ENCODE assay signal across 1 cellular context in genomic region chr7:73156510-73157156, GRCh38.
TF ChIP-seq lines count a peak whose summit lies in the region.

No MANE protein-coding gene starts in this region.

TF ChIP-seq in liver, 16 proteins besides CTCF, POLR2A, EP300 and RAD21:
- TF ChIP-seq YY1 (IDR thresholded peaks at IDR 0.05) (peak; percentile 15), FOXA2 (IDR thresholded peaks at IDR 0.05) (peak; percentile 57), FOXA1 (IDR thresholded peaks at IDR 0.05) (peak; percentile 21)
